Comparison of ENCODE assay signal across 16 cellular contexts in the genomic region with DNA sequence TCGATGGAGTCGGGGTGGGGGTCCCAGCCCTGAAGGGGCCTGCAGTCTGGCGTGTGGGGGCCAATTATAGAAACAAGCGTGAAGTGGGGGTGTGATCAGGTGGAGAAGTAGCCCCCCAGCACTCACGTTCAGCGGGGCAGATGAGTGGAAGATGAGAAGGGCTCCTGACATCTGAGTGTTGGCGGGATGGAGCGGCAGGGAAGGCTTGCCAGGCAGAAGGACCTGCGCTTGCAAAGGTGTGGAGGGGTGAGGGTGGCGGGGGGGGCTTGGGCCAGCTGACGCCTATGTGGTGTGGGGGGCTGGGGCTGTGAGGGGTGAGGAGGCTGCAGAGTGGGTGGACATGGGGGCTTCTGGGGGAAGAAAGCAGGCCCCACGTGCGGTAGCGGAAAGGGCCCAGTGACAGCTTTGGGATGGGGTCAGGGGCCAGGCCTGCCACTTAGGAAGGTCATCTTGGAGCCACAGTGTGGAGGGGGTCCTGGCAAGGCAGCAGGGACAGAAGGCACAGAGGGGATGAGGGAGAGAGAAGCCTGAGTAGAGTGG. TPM values are rescaled to one million over a fixed set of nuclear protein-coding genes. Genes with fewer than 3 reads are reported as not detected.
A peak's percentile ranks its signal among the peaks of the same experiment; 100 is the strongest.
DNase-seq lines count a peak whose midpoint lies in the region; ATAC-seq and TF ChIP-seq lines count a peak whose summit lies in the region.
"Had no signal": no experiment of that assay in that cellular context is flagged by ENCODE, and none has a peak within 500 bp of the region (broad histone marks: within the 10 kb centered on the region; RNA-seq: fewer than 3 reads in every experiment).

No MANE protein-coding gene starts in this region.

- DNase-seq in activated effector memory CD4-positive, alpha-beta T cell treated with anti-CD3 and anti-CD28 coated beads, Interleukin-2, amount 50 U/mL, for 16 hours, result peak; percentile 37
- DNase-seq in activated effector memory CD4-positive, alpha-beta T cell treated with Interleukin-2 at 50 U/mL for 16 hours, result no peak
- DNase-seq in H7 (peak; percentile 60), nephron progenitor cell (no peak), GM19238 (ENCODE audit: insufficient read length, low spot score) (no peak), activated gamma-delta T cell treated with Interleukin-2 at 50 U/mL for 16 hours (no peak)
- DNase-seq: C1 segment of cervical spinal cord; DND-41; KBM-7; NCI-H1436; NCI-H2029; NCI-H2171; NCI-H446; NCI-H69; NK-92 treated with Interleukin-12 subunit alpha and Interleukin-12 subunit beta, amount 100 ng/mL, for 24 hours had no signal

- TF ChIP-seq CTCF in nephron progenitor cell (IDR thresholded peaks at IDR 0.05), result no peak

- peak overlapping the region; percentile 53 for H3K27ac Mint-ChIP-seq in nephron progenitor cell
- no peak overlapping the region for H3K27ac Mint-ChIP-seq in stimulated activated memory B cell treated with anti-CD40 and anti-IgM and Interleukin-4, amounts not matched to agents 10 μg/mL and 1 μg/mL and 100 μg/mL, for 72 hours

- H3K27me3 ChIP-seq in H7 (ENCODE audit: control insufficient read depth, insufficient read depth, low read length), result no peaks in the 10 kb centered on the region

- no peaks in the 10 kb centered on the region for H3K36me3 Mint-ChIP-seq in nephron progenitor cell (ENCODE audit: low read depth)
- no peaks in the 10 kb centered on the region for H3K36me3 Mint-ChIP-seq in stimulated activated memory B cell treated with anti-CD40 and anti-IgM and Interleukin-4, amounts not matched to agents 10 μg/mL and 1 μg/mL and 100 μg/mL, for 72 hours

- H3K4me3 ChIP-seq in H7 (ENCODE audit: insufficient read depth, low read depth, low read length), result no peak overlapping the region

- H3K27me3 Mint-ChIP-seq in nephron progenitor cell (ENCODE audit: low read depth, poor library complexity), result peaks cover 7% of the 10 kb centered on the region
- peaks cover 35% of the 10 kb centered on the region for H3K27me3 Mint-ChIP-seq in stimulated activated memory B cell treated with anti-CD40 and anti-IgM and Interleukin-4, amounts not matched to agents 10 μg/mL and 1 μg/mL and 100 μg/mL, for 72 hours

- no peaks in the 10 kb centered on the region for H3K9me3 Mint-ChIP-seq in nephron progenitor cell
- no peaks in the 10 kb centered on the region for H3K9me3 Mint-ChIP-seq in stimulated activated memory B cell treated with anti-CD40 and anti-IgM and Interleukin-4, amounts not matched to agents 10 μg/mL and 1 μg/mL and 100 μg/mL, for 72 hours

- H3K4me3 Mint-ChIP-seq in nephron progenitor cell, result no peak overlapping the region
- no peak overlapping the region for H3K4me3 Mint-ChIP-seq in stimulated activated memory B cell treated with anti-CD40 and anti-IgM and Interleukin-4, amounts not matched to agents 10 μg/mL and 1 μg/mL and 100 μg/mL, for 72 hours

- H3K4me1 Mint-ChIP-seq in nephron progenitor cell, result peaks cover 18% of the 10 kb centered on the region
- H3K4me1 Mint-ChIP-seq in stimulated activated memory B cell treated with anti-CD40 and anti-IgM and Interleukin-4, amounts not matched to agents 10 μg/mL and 1 μg/mL and 100 μg/mL, for 72 hours, result no peaks in the 10 kb centered on the region

- no peaks in the 10 kb centered on the region for H3K36me3 ChIP-seq in H7 (replicated peaks; ENCODE audit: control insufficient read depth, insufficient read depth, low read length)

- ATAC-seq in stimulated activated memory B cell treated with anti-CD40 and anti-IgM and Interleukin-4, amounts not matched to agents 10 μg/mL and 1 μg/mL and 100 μg/mL, for 72 hours, result peak; percentile 21

RNA-seq across cellular contexts. Expression of a gene that starts 22.2 kb away (rescaled TPM):
- 1.3 and 3.3 TPM in 2 replicates for total RNA-seq in H7 (2014; rRNA removed; shearing (Covaris generic))

Comparison
In these comparisons a context has a peak if more than half of its experiments do, and no peak if none do; other contexts are left out.
1. DNase-seq: peak in activated effector memory CD4-positive, alpha-beta T cell treated with anti-CD3 and anti-CD28 coated beads, Interleukin-2, amount 50 U/mL, for 16 hours (single experiment) and H7 (single experiment); none in activated effector memory CD4-positive, alpha-beta T cell treated with Interleukin-2 at 50 U/mL for 16 hours (single experiment), nephron progenitor cell (single experiment), GM19238 (single experiment) and activated gamma-delta T cell treated with Interleukin-2 at 50 U/mL for 16 hours (single experiment).